In genomic region chr17:4565209-4566141, GRCh38 we compare ENCODE assay signal across 8 cellular contexts. TPM values are rescaled to one million over a fixed set of nuclear protein-coding genes. Genes with fewer than 3 reads are reported as not detected.
DNase-seq lines count a peak whose midpoint lies in the region; ATAC-seq and TF ChIP-seq lines count a peak whose summit lies in the region.

No MANE protein-coding gene starts in this region.

- H3K36me3 Mint-ChIP-seq in nephron (ENCODE audit: low read depth) (no peaks in the 10 kb centered on the region), type B pancreatic cell (no peaks in the 10 kb centered on the region)

- no peaks in the 10 kb centered on the region for H3K27me3 ChIP-seq in Karpas-422 (ENCODE audit: low read length)

- H3K79me2 ChIP-seq in Karpas-422 (ENCODE audit: low read length) = no peaks in the 10 kb centered on the region

- no peaks in the 10 kb centered on the region for H3K9me3 ChIP-seq in Karpas-422 (ENCODE audit: low read length)

- peaks cover 5% of the 10 kb centered on the region for H3K27me3 Mint-ChIP-seq in nephron (ENCODE audit: low read depth)
- no peaks in the 10 kb centered on the region for H3K27me3 Mint-ChIP-seq in type B pancreatic cell

- no peaks in the 10 kb centered on the region for H3K9me3 Mint-ChIP-seq in nephron
- no peaks in the 10 kb centered on the region for H3K9me3 Mint-ChIP-seq in type B pancreatic cell

- H3K9ac ChIP-seq in Karpas-422 (ENCODE audit: low read length) = peak overlapping the region; percentile 42

- peak; percentile 91 for TF ChIP-seq CTCF in fibroblast of pulmonary artery (IDR thresholded peaks at IDR 0.05; ENCODE audit: low read length, missing control alignments)
- TF ChIP-seq CTCF in nephron (IDR thresholded peaks at IDR 0.05; ENCODE audit: unreplicated experiment in 3 of 3) = peak; percentile 76 to 86 (median 84)
- peak; percentile 91 for TF ChIP-seq CTCF in type B pancreatic cell (conservative IDR thresholded peaks at IDR 0.05)

- H4K20me1 ChIP-seq in Karpas-422 (ENCODE audit: insufficient read depth, low read depth, low read length) = no peaks in the 10 kb centered on the region

- no peak overlapping the region for H3K27ac ChIP-seq in Karpas-422 (ENCODE audit: low read length)

- no peaks in the 10 kb centered on the region for H3K36me3 ChIP-seq in Karpas-422 (ENCODE audit: insufficient read depth, low read length)

- H3K27ac Mint-ChIP-seq in nephron (peak overlapping the region; percentile 36 to 60 (median 46)), type B pancreatic cell (peak overlapping the region; percentile 24)

- H3K9me2 ChIP-seq in Karpas-422 (replicated peaks; ENCODE audit: insufficient read depth, low read length) = no peaks in the 10 kb centered on the region

- H2AFZ ChIP-seq in Karpas-422 (ENCODE audit: low read length) = no peak overlapping the region

- peak overlapping the region in 1 of 3 experiments; percentile 38 for H3K4me3 Mint-ChIP-seq in nephron
- H3K4me3 Mint-ChIP-seq in type B pancreatic cell = peak overlapping the region; percentile 66

- H3K4me3 ChIP-seq in Karpas-422 (ENCODE audit: low read length) (no peak overlapping the region), fibroblast of pulmonary artery (replicated peaks; ENCODE audit: low read depth, low read length) (no peak overlapping the region)

- H3K4me1 Mint-ChIP-seq in nephron = peaks cover 17% of the 10 kb centered on the region
- H3K4me1 Mint-ChIP-seq in type B pancreatic cell (ENCODE audit: unreplicated experiment) = peaks cover 23% of the 10 kb centered on the region

- H3K4me1 ChIP-seq in Karpas-422 (ENCODE audit: low read length) = peaks cover 17% of the 10 kb centered on the region

- H3K4me2 ChIP-seq in Karpas-422 (ENCODE audit: low read depth, low read length, poor library complexity, severe bottlenecking) = peak overlapping the region; percentile 23

- no peak for ATAC-seq in HG03469 (IDR thresholded peaks at IDR 0.05; ENCODE audit: unreplicated experiment)

- DNase-seq in DMS153 treated with DMSO at 0.1 percent for 48 hours (lab: John Stamatoyannopoulos, UW; ENCODE audit: unreplicated experiment) = peak; percentile 6
- peak; percentile 87 for DNase-seq in Karpas-422
- DNase-seq in OCI-M1 (lab: John Stamatoyannopoulos, UW) = peak; percentile 82
- peak; percentile 64 to 68 for DNase-seq in activated T-cell treated with anti-CD3 and anti-CD28 coated beads, Interleukin-2, amount 50 U/mL, for 48 hours
- peak; percentile 83 for DNase-seq in fibroblast of pulmonary artery (ENCODE audit: low read depth)
- DNase-seq in type B pancreatic cell (ENCODE audit: extremely low spot score, unreplicated experiment) = no peak

RNA-seq across cellular contexts. Expression of gene GGT6, which starts 5.1 kb away (rescaled TPM):
- not detected in 2 replicates for total RNA-seq in Karpas-422 (2014; rRNA removed; shearing (Covaris generic); ENCODE audit: low replicate concordance)
- 1.0 and 1.4 TPM in 2 replicates for total RNA-seq in type B pancreatic cell (ENCODE audit: low replicate concordance)

RNA-seq across cellular contexts. Expression of gene MYBBP1A, which starts 10.3 kb away (rescaled TPM):
- total RNA-seq in Karpas-422 (2014; rRNA removed; shearing (Covaris generic); ENCODE audit: low replicate concordance) = 48.2 and 76.6 TPM in 2 replicates
- total RNA-seq in type B pancreatic cell (ENCODE audit: low replicate concordance) = 63.7 and 66.0 TPM in 2 replicates

RNA-seq across cellular contexts. Expression of gene SMTNL2, which starts 18.9 kb away (rescaled TPM):
- 0.45 TPM in 1 of 2 replicates, not detected in the other for total RNA-seq in Karpas-422 (2014; rRNA removed; shearing (Covaris generic); ENCODE audit: low replicate concordance)
- total RNA-seq in type B pancreatic cell (ENCODE audit: low replicate concordance) = 19.4 and 25.5 TPM in 2 replicates

Comparison
In these comparisons a context has a peak if more than half of its experiments do, and no peak if none do; other contexts are left out.
1. RNA of gene SMTNL2, which starts 18.9 kb away (total RNA-seq): 19.4 to 25.5 TPM in type B pancreatic cell; 0.45 TPM in Karpas-422; every median in the first group is over 10 times any median in the second.
2. Peak in every context shown above with its lines, with median percentiles within 50 percentile points of each other: CTCF ChIP-seq.